Comparison of ENCODE assay signal across 11 cellular contexts in the genomic region with DNA sequence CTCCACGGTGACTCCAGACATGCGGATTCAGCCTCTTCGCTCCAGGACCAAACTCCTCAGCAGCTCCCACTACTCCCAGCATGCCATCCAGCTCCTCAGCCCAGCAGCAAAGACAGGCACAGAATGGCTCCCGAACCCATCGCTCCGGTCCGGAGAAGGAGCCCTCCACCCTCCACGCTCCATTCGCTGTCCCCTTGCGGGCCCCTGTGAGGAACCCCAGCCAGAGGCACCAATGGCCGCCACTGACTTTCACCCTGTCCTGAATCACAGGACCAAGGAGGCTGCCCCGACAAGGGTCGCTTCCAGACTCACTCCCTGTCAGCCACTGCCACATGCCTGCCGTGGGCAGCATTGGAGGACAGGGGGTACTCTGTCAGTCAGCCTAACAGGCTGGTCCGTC. TPM values are rescaled to one million over a fixed set of nuclear protein-coding genes. Genes with fewer than 3 reads are reported as not detected.
"Had no signal": no experiment of that assay in that cellular context is flagged by ENCODE, and none has a peak within 500 bp of the region (broad histone marks: within the 10 kb centered on the region; RNA-seq: fewer than 3 reads in every experiment).

No MANE protein-coding gene starts in this region.

RNA-seq across cellular contexts. Expression of a gene that starts 10.8 kb away (rescaled TPM):
- total RNA-seq: HT1080, K562, LHCN-M2, MCF 10A, OCI-LY7, PC-3, Peyer's patch, Right ventricle myocardium superior, RPMI7951, SJSA1 had no signal
- polyA plus RNA-seq: IgD-negative memory B cell, K562 had no signal

RNA-seq across cellular contexts. Expression of a gene that starts 56.6 kb away (rescaled TPM):
- total RNA-seq: HT1080, K562, LHCN-M2, MCF 10A, OCI-LY7, PC-3, Peyer's patch, Right ventricle myocardium superior, RPMI7951, SJSA1 had no signal
- polyA plus RNA-seq: IgD-negative memory B cell, K562 had no signal
